In genomic region chr9:131550480-131550879, GRCh38 we compare ENCODE assay signal across 2 cellular contexts. TPM values are rescaled to one million over a fixed set of nuclear protein-coding genes. Genes with fewer than 3 reads are reported as not detected.
"Had no signal": no experiment of that assay in that cellular context is flagged by ENCODE, and none has a peak within 500 bp of the region (broad histone marks: within the 10 kb centered on the region; RNA-seq: fewer than 3 reads in every experiment).

No MANE protein-coding gene starts in this region.

RNA-seq across cellular contexts. Expression of gene PRRT1B, which starts 5.2 kb away (rescaled TPM):
- total RNA-seq: IMR-90 had no signal
- polyA plus RNA-seq: GM23338, IMR-90 had no signal
